ENCODE assay signal across 2 cellular contexts in the genomic region with DNA sequence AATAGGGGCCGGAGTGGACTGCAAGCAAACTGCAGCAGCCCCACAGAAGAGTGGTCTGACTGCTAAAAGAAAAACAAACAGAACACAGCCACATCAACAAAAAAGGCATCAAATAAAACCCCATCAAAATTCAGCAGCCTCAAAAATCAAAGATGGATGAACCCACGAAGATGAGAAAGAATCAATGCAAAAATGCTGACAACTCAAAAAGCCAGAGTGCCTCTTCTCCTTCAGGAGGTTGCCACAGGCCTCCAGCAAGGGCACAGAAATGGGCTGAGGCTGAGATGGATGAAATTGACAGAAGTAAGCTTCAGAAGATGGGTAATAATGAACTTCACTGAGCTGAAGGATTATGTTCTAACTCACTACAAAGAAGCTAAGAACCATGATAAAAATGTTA.
A peak's percentile ranks its signal among the peaks of the same experiment; 100 is the strongest.
TF ChIP-seq lines count a peak whose summit lies in the region.

No MANE protein-coding gene starts in this region.

TF ChIP-seq in A549, 52 proteins besides CTCF, POLR2A, EP300 and RAD21 (continued from another document):
- no peak for TF ChIP-seq RARB (CRISPR knock-in tag; IDR thresholded peaks at IDR 0.05)
- peak; percentile 38 for TF ChIP-seq MAFK (IDR thresholded peaks at IDR 0.05; ENCODE audit: partially characterized antibody)
- no peak for TF ChIP-seq NFE2L2 (conservative IDR thresholded peaks at IDR 0.05; ENCODE audit: low read length)
- TF ChIP-seq, protein P1, sequence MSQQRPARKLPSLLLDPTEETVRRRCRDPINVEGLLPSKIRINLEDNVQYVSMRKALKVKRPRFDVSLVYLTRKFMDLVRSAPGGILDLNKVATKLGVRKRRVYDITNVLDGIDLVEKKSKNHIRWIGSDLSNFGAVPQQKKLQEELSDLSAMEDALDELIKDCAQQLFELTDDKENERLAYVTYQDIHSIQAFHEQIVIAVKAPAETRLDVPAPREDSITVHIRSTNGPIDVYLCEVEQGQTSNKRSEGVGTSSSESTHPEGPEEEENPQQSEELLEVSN (IDR thresholded peaks at IDR 0.05; ENCODE audit: borderline replicate concordance, low read depth), result no peak
TF ChIP-seq in A549: peak in this region for 1.

TF ChIP-seq in K562, 482 proteins besides CTCF, POLR2A, EP300 and RAD21:
- TF ChIP-seq, protein P2, sequence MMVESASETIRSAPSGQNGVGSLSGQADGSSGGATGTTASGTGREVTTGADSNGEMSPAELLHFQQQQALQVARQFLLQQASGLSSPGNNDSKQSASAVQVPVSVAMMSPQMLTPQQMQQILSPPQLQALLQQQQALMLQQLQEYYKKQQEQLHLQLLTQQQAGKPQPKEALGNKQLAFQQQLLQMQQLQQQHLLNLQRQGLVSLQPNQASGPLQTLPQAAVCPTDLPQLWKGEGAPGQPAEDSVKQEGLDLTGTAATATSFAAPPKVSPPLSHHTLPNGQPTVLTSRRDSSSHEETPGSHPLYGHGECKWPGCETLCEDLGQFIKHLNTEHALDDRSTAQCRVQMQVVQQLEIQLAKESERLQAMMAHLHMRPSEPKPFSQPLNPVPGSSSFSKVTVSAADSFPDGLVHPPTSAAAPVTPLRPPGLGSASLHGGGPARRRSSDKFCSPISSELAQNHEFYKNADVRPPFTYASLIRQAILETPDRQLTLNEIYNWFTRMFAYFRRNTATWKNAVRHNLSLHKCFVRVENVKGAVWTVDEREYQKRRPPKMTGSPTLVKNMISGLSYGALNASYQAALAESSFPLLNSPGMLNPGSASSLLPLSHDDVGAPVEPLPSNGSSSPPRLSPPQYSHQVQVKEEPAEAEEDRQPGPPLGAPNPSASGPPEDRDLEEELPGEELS (CRISPR knock-in tag; IDR thresholded peaks at IDR 0.05; ENCODE audit: borderline replicate concordance), result no peak
- TF ChIP-seq MAFG (tag; conservative IDR thresholded peaks at IDR 0.05) (peak; percentile 40; the same call in 1 of the 2 replicates), ZNF316 (IDR thresholded peaks at IDR 0.05) (peak; percentile 64), C11orf30 (IDR thresholded peaks at IDR 0.05; ENCODE audit: low read depth) (peak; percentile 33; the same call in 1 of the 2 replicates), MAFF (IDR thresholded peaks at IDR 0.05; ENCODE audit: low read length) (peak; percentile 43; the same call in 1 of the 2 replicates)
TF ChIP-seq in K562: peak in this region for 4.
